In genomic region chr6:37971263-37971662, GRCh38 we compare ENCODE assay signal across 11 cellular contexts.
"Had no signal": no experiment of that assay in that cellular context is flagged by ENCODE, and none has a peak within 500 bp of the region (broad histone marks: within the 10 kb centered on the region; RNA-seq: fewer than 3 reads in every experiment).

No MANE protein-coding gene starts in this region.

- H3K4me1 ChIP-seq: parathyroid adenoma had no signal

- H2AFZ ChIP-seq: parathyroid adenoma had no signal

- H3K27ac ChIP-seq: brain microvascular endothelial cell, parathyroid adenoma had no signal

- DNase-seq: activated CD4-positive, alpha-beta T cell treated with anti-CD3 and anti-CD28 coated beads, Interleukin-2, amount 50 U/mL, for 1 hour; activated naive CD4-positive, alpha-beta T cell treated with anti-CD3 and anti-CD28 coated beads, Interleukin-2, amount 50 U/mL, for 16 hours; amniotic stem cell; brain microvascular endothelial cell; dermis blood vessel endothelial cell; endodermal cell; erythroblast; glutamatergic neuron; small intestine had no signal

- ATAC-seq: left lobe of liver had no signal

- H3K27me3 ChIP-seq: brain microvascular endothelial cell had no signal

- H3K9ac ChIP-seq: parathyroid adenoma had no signal
